8 cellular contexts compared by ENCODE assay signal in the genomic region with DNA sequence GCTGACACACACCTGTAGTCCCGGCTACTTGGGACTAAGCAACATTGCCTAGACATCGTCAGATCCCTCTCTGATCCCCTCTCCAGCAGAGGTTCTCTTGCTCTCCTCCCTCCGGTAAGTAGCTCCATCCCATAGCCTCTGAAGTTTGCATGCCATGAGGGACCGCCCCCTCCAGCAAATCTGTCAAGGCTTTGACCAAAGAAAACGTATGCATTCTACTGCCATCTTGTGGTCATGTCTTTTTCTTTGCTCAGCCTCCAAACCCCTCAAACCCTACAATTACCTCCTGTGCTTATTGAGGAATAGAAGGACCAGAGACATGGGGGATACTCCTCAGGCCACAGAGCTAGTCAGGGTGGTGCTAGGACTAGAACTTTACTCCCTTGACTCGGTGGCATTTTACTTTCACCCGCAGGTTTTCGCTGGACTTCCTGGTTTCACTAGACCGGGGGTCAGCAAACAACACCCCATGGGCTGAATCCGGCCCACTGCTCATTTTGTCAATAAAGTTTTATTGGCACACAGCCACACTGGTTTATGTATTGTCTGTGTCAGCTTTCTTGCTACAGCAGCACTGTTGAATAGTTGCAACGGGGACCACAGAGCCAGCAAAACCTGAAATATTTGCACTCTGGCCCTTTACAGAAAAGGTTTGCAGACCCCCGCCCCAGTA.
DNase-seq lines count a peak whose midpoint lies in the region; ATAC-seq and TF ChIP-seq lines count a peak whose summit lies in the region.

No MANE protein-coding gene starts in this region.

- H3K4me3 Mint-ChIP-seq in progenitor cell of endocrine pancreas (ENCODE audit: low read depth), result no peak overlapping the region

- H3K4me1 Mint-ChIP-seq in progenitor cell of endocrine pancreas (ENCODE audit: low read depth), result no peaks in the 10 kb centered on the region

- H3K27ac ChIP-seq in Peyer's patch, result no peak overlapping the region

- no peak overlapping the region for H3K27ac Mint-ChIP-seq in progenitor cell of endocrine pancreas

- H3K9me3 ChIP-seq in Peyer's patch, result peaks cover 0 to 5% (median 0%) of the 10 kb centered on the region in 4 donors

- peak in 4 of 6 experiments; percentile 14 to 47 (median 38) for TF ChIP-seq CTCF in Peyer's patch (IDR thresholded peaks at IDR 0.05)
- peak; percentile 60 for TF ChIP-seq CTCF in progenitor cell of endocrine pancreas (IDR thresholded peaks at IDR 0.05; ENCODE audit: unreplicated experiment)

- no peak overlapping the region for H3K4me3 ChIP-seq in Peyer's patch

- no peaks in the 10 kb centered on the region for H3K4me1 ChIP-seq in Peyer's patch

- DNase-seq in NCI-H187 (lab: John Stamatoyannopoulos, UW) (peak; percentile 28 to 67), NCI-H187 treated with DMSO at 0.1 percent for 48 hours (lab: John Stamatoyannopoulos, UW) (no peak), LoVo (ENCODE audit: low spot score) (peak; percentile 37), Peyer's patch (no peak), progenitor cell of endocrine pancreas (ENCODE audit: low spot score, unreplicated experiment) (no peak), OCI-M2 (lab: John Stamatoyannopoulos, UW; ENCODE audit: unreplicated experiment) (no peak)

- no peaks in the 10 kb centered on the region for H3K27me3 ChIP-seq in Peyer's patch

- no peaks in the 10 kb centered on the region for H3K36me3 Mint-ChIP-seq in progenitor cell of endocrine pancreas (ENCODE audit: insufficient read depth)

- TF ChIP-seq POLR2A in Peyer's patch (IDR thresholded peaks at IDR 0.05), result no peak

- H3K9me3 Mint-ChIP-seq in progenitor cell of endocrine pancreas (ENCODE audit: low read depth), result peaks cover 11% of the 10 kb centered on the region

- ATAC-seq in esophagus mucosa (peak; percentile 37), GM19397 (IDR thresholded peaks at IDR 0.05; ENCODE audit: unreplicated experiment) (no peak)

- no peaks in the 10 kb centered on the region for H3K27me3 Mint-ChIP-seq in progenitor cell of endocrine pancreas

- no peaks in the 10 kb centered on the region for H3K36me3 ChIP-seq in Peyer's patch

Comparison
In these comparisons a context has a peak if more than half of its experiments do, and no peak if none do; other contexts are left out.
1. DNase-seq: peak in NCI-H187 (2 of 2) and LoVo (single experiment); none in NCI-H187 treated with DMSO at 0.1 percent for 48 hours (single experiment), Peyer's patch (0 of 3), progenitor cell of endocrine pancreas (single experiment) and OCI-M2 (single experiment).